ENCODE assay signal across 20 cellular contexts in genomic region chr11:133414503-133414902, GRCh38.
DNase-seq lines count a peak whose midpoint lies in the region; ATAC-seq, FAIRE-seq and TF ChIP-seq lines count a peak whose summit lies in the region.
"Had no signal": no experiment of that assay in that cellular context is flagged by ENCODE, and none has a peak within 500 bp of the region (broad histone marks: within the 10 kb centered on the region; RNA-seq: fewer than 3 reads in every experiment).

No MANE protein-coding gene starts in this region.

- peak; percentile 68 for FAIRE-seq in GM12892 (lab: Jason Lieb, UNC)
- FAIRE-seq: GM12878, GM18507, H1 had no signal

- H3K27ac Mint-ChIP-seq in brain, result peak overlapping the region in 3 of 5 experiments; percentile 1 to 94 (median 27)
- H3K27ac Mint-ChIP-seq in neural crest cell (ENCODE audit: unreplicated experiment), result peak overlapping the region; percentile 3
- no peak overlapping the region for H3K27ac Mint-ChIP-seq in activated naive CD8-positive, alpha-beta T cell treated with anti-CD3 and anti-CD28 coated beads, Interleukin-2, amount 50 U/mL, for 24 hours
- H3K27ac Mint-ChIP-seq: B cell; CD4-positive, CD25-positive, alpha-beta regulatory T cell; CD8-positive, alpha-beta T cell had no signal

- H3K27me3 Mint-ChIP-seq in brain (no peaks in the 10 kb centered on the region), neural crest cell (ENCODE audit: low read depth) (no peaks in the 10 kb centered on the region)
- no peaks in the 10 kb centered on the region for H3K27me3 Mint-ChIP-seq in activated naive CD8-positive, alpha-beta T cell treated with anti-CD3 and anti-CD28 coated beads, Interleukin-2, amount 50 U/mL, for 24 hours
- H3K27me3 Mint-ChIP-seq: B cell; CD4-positive, CD25-positive, alpha-beta regulatory T cell had no signal

- TF ChIP-seq CTCF in brain (conservative IDR thresholded peaks at IDR 0.05), result no peak
- no peak for TF ChIP-seq CTCF in neural crest cell (conservative IDR thresholded peaks at IDR 0.05)

- no peak for TF ChIP-seq POLR2A in GM12892 (IDR thresholded peaks at IDR 0.05; ENCODE audit: low read depth, low read length)

- H3K9me3 Mint-ChIP-seq in brain (peaks cover 0 to 7% (median 3%) of the 10 kb centered on the region in 5 experiments), neural crest cell (peaks cover 5% of the 10 kb centered on the region)
- peaks cover 4% of the 10 kb centered on the region for H3K9me3 Mint-ChIP-seq in activated naive CD8-positive, alpha-beta T cell treated with anti-CD3 and anti-CD28 coated beads, Interleukin-2, amount 50 U/mL, for 24 hours

- H3K4me3 Mint-ChIP-seq in brain (peak overlapping the region in 1 of 5 experiments; percentile 53), neural crest cell (no peak overlapping the region)
- no peak overlapping the region for H3K4me3 Mint-ChIP-seq in activated naive CD8-positive, alpha-beta T cell treated with anti-CD3 and anti-CD28 coated beads, Interleukin-2, amount 50 U/mL, for 24 hours
- H3K4me3 Mint-ChIP-seq: B cell; CD4-positive, CD25-positive, alpha-beta regulatory T cell; CD8-positive, alpha-beta T cell had no signal

- ATAC-seq in HG03520 (IDR thresholded peaks at IDR 0.05; ENCODE audit: unreplicated experiment), result no peak
- no peak for ATAC-seq in HG03354 (IDR thresholded peaks at IDR 0.05; ENCODE audit: poor library complexity, severe bottlenecking, unreplicated experiment)
- no peak for ATAC-seq in activated naive CD8-positive, alpha-beta T cell treated with anti-CD3 and anti-CD28 coated beads, Interleukin-2, amount 50 U/mL, for 24 hours
- ATAC-seq: CD8-positive, alpha-beta T cell had no signal

- H3K36me3 Mint-ChIP-seq in brain (no peaks in the 10 kb centered on the region), neural crest cell (ENCODE audit: low read depth) (peaks cover 2% of the 10 kb centered on the region)
- H3K36me3 Mint-ChIP-seq in activated naive CD8-positive, alpha-beta T cell treated with anti-CD3 and anti-CD28 coated beads, Interleukin-2, amount 50 U/mL, for 24 hours (ENCODE audit: low read depth), result no peaks in the 10 kb centered on the region
- H3K36me3 Mint-ChIP-seq: CD4-positive, CD25-positive, alpha-beta regulatory T cell; CD8-positive, alpha-beta T cell had no signal

- H3K4me1 Mint-ChIP-seq in brain (peaks cover 18% of the 10 kb centered on the region), neural crest cell (peaks cover 42% of the 10 kb centered on the region)
- H3K4me1 Mint-ChIP-seq in activated naive CD8-positive, alpha-beta T cell treated with anti-CD3 and anti-CD28 coated beads, Interleukin-2, amount 50 U/mL, for 24 hours, result no peaks in the 10 kb centered on the region
- H3K4me1 Mint-ChIP-seq: B cell; CD4-positive, CD25-positive, alpha-beta regulatory T cell had no signal

- DNase-seq in GM12892 (ENCODE audit: insufficient read length), result no peak
- DNase-seq in neural crest cell (ENCODE audit: low read depth, low spot score), result no peak
- DNase-seq in superior temporal gyrus (ENCODE audit: extremely low spot score), result peak; percentile 34
- DNase-seq in NCI-H1092 treated with DMSO at 0.1 percent for 48 hours (lab: John Stamatoyannopoulos, UW), result no peak
- DNase-seq in activated naive CD8-positive, alpha-beta T cell treated with anti-CD3 and anti-CD28 coated beads, Interleukin-2, amount 50 U/mL, for 24 hours, result no peak
- DNase-seq: Caco-2; CD4-positive, CD25-positive, alpha-beta regulatory T cell; CD8-positive, alpha-beta T cell; DMS153; DND-41; GDM1; H7; HCEC 1CT had no signal
